ENCODE assay signal across 1 cellular context in the genomic region with DNA sequence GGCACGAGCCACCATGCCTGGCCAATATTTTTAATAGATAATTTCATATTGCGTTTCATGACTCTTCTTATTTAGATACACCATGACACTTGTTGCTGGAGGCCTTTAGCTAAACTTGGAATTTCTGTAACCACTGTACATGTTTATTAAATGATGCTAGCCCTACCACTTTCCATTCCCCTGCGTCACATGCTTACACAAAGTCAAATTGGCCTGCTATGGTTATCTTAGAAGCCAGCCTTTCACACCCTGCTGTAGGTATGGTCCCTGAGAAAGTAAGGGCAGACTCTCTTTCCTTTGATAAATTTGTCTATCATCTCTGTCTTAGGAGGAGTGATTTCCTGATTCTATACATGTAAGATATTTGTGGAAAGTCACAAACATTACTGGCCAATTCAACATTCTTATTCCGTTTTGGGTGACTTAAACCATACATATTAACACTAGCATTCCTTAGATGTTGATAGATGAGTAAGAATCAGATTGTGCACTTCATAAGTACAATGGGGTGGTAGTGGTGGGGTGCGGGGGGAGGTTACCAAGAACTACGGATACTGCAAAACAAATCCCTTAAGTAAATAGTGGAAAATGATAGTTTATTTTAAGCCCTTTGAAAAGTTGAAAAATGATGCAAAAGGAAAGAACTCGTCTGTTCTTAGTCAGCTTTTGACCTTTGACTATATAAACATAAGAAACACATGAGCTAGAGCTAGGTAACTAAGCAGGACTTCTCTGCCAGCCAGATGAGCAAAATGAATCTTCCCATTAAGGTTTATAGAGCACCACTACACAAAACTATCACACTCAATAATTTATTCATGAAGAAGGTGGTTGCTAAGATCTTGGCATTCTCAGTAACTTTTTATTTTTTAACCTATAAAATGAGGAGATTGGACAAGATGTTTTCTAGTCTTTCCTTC.
TF ChIP-seq lines count a peak whose summit lies in the region.

No MANE protein-coding gene starts in this region.

TF ChIP-seq in GM12878, 131 proteins besides CTCF, POLR2A, EP300 and RAD21:
- no peak for TF ChIP-seq POLR2AphosphoS2 (IDR thresholded peaks at IDR 0.05; ENCODE audit: low read depth, low read length)
- 0 out of 2 replicates have a peak, but pooled peaks have one; percentile 28 for TF ChIP-seq MEF2A (IDR thresholded peaks at IDR 0.05; ENCODE audit: insufficient read depth, low read depth, low read length)
- TF ChIP-seq, protein P1, sequence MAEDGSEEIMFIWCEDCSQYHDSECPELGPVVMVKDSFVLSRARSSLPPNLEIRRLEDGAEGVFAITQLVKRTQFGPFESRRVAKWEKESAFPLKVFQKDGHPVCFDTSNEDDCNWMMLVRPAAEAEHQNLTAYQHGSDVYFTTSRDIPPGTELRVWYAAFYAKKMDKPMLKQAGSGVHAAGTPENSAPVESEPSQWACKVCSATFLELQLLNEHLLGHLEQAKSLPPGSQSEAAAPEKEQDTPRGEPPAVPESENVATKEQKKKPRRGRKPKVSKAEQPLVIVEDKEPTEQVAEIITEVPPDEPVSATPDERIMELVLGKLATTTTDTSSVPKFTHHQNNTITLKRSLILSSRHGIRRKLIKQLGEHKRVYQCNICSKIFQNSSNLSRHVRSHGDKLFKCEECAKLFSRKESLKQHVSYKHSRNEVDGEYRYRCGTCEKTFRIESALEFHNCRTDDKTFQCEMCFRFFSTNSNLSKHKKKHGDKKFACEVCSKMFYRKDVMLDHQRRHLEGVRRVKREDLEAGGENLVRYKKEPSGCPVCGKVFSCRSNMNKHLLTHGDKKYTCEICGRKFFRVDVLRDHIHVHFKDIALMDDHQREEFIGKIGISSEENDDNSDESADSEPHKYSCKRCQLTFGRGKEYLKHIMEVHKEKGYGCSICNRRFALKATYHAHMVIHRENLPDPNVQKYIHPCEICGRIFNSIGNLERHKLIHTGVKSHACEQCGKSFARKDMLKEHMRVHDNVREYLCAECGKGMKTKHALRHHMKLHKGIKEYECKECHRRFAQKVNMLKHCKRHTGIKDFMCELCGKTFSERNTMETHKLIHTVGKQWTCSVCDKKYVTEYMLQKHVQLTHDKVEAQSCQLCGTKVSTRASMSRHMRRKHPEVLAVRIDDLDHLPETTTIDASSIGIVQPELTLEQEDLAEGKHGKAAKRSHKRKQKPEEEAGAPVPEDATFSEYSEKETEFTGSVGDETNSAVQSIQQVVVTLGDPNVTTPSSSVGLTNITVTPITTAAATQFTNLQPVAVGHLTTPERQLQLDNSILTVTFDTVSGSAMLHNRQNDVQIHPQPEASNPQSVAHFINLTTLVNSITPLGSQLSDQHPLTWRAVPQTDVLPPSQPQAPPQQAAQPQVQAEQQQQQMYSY (CRISPR knock-in tag; IDR thresholded peaks at IDR 0.05), result no peak
- TF ChIP-seq, protein P2, sequence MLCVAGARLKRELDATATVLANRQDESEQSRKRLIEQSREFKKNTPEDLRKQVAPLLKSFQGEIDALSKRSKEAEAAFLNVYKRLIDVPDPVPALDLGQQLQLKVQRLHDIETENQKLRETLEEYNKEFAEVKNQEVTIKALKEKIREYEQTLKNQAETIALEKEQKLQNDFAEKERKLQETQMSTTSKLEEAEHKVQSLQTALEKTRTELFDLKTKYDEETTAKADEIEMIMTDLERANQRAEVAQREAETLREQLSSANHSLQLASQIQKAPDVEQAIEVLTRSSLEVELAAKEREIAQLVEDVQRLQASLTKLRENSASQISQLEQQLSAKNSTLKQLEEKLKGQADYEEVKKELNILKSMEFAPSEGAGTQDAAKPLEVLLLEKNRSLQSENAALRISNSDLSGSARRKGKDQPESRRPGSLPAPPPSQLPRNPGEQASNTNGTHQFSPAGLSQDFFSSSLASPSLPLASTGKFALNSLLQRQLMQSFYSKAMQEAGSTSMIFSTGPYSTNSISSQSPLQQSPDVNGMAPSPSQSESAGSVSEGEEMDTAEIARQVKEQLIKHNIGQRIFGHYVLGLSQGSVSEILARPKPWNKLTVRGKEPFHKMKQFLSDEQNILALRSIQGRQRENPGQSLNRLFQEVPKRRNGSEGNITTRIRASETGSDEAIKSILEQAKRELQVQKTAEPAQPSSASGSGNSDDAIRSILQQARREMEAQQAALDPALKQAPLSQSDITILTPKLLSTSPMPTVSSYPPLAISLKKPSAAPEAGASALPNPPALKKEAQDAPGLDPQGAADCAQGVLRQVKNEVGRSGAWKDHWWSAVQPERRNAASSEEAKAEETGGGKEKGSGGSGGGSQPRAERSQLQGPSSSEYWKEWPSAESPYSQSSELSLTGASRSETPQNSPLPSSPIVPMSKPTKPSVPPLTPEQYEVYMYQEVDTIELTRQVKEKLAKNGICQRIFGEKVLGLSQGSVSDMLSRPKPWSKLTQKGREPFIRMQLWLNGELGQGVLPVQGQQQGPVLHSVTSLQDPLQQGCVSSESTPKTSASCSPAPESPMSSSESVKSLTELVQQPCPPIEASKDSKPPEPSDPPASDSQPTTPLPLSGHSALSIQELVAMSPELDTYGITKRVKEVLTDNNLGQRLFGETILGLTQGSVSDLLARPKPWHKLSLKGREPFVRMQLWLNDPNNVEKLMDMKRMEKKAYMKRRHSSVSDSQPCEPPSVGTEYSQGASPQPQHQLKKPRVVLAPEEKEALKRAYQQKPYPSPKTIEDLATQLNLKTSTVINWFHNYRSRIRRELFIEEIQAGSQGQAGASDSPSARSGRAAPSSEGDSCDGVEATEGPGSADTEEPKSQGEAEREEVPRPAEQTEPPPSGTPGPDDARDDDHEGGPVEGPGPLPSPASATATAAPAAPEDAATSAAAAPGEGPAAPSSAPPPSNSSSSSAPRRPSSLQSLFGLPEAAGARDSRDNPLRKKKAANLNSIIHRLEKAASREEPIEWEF (IDR thresholded peaks at IDR 0.05; ENCODE audit: insufficient replicate concordance, low read depth, low read length), result no peak
- TF ChIP-seq ZNF274 (IDR thresholded peaks at IDR 0.05; ENCODE audit: insufficient read depth, insufficient read length), result no peak
- no peak for TF ChIP-seq SMAD1 (IDR thresholded peaks at IDR 0.05; ENCODE audit: low read depth, partially characterized antibody)
